In the genomic region with DNA sequence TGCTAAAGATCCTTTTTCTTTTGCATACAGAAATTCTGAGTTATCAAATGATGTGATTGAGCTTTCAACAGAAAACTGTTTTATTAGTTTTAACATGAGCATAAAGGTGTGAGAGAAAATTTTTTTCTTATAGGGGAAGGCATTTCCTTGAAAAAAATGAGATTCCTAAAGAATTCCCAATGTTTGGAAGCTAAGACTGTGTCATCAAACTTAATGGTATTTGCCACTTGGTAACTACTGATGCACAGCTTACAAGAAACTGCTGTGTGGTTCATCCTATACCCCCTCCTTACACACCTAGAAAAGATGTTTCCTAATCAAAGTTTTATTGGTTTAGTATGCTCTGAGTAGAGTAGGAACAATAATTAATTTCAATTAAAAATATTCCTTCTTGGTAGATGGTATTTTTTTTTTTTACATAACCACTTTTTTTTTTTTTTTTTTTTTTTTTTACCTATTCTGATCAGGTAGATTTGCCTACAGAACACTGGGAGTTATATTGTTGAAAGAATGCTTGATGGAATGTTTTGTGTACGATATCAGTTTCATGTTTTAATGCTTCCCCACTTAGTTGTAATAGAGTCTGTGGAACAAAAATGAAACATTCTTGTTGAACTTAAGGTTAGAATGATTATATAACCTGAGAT, we compare ENCODE assay signal across 24 cellular contexts. TPM values are rescaled to one million over a fixed set of nuclear protein-coding genes. Genes with fewer than 3 reads are reported as not detected.
DNase-seq lines count a peak whose midpoint lies in the region; ATAC-seq, FAIRE-seq and TF ChIP-seq lines count a peak whose summit lies in the region.
"Had no signal": no experiment of that assay in that cellular context is flagged by ENCODE, and none has a peak within 500 bp of the region (broad histone marks: within the 10 kb centered on the region; RNA-seq: fewer than 3 reads in every experiment).

No MANE protein-coding gene starts in this region.

- TF ChIP-seq CTCF in MCF 10A (IDR thresholded peaks at IDR 0.05; ENCODE audit: unreplicated experiment): no peak
- TF ChIP-seq CTCF in breast epithelium (IDR thresholded peaks at IDR 0.05): no peak
- TF ChIP-seq CTCF in keratinocyte (optimal IDR thresholded peaks at IDR 0.05 in 1 of 3, IDR thresholded peaks at IDR 0.05 in 1 of 3, conservative IDR thresholded peaks at IDR 0.05 in 1 of 3; ENCODE audit: extremely low read depth in 1 of 3, insufficient read depth in 2 of 3, low read length in 3 of 3): no peak

- no peak for TF ChIP-seq POLR2A in breast epithelium (IDR thresholded peaks at IDR 0.05)

- POLR2A ChIA-PET in MCF 10A (lab: Yijun Ruan, JAX): interaction anchor here (0.8 to 2.4 kb wide), 6 partner anchors 8 to 231 kb away, joined by 3 to 8 read pairs (median 4); no protein-coding TSS in a partner anchor

- no peaks in the 10 kb centered on the region for H3K9me1 ChIP-seq in keratinocyte (ENCODE audit: control insufficient read depth, extremely low read depth, insufficient read depth, low read length)

- BruUV-seq in MCF 10A (replicated peaks; lab: Mats Ljungman, UMichigan): no TSS peak

- no peaks in the 10 kb centered on the region for H3K27me3 ChIP-seq in breast epithelium
- H3K27me3 ChIP-seq in keratinocyte (ENCODE audit: control insufficient read depth, extremely low read depth, insufficient read depth, low read length): no peaks in the 10 kb centered on the region
- H3K27me3 ChIP-seq: MG63 had no signal

- H3K4me3 Mint-ChIP-seq in MCF 10A (ENCODE audit: unreplicated experiment): no peak overlapping the region
- H3K4me3 Mint-ChIP-seq: CD8-positive, alpha-beta T cell; HFFc6; IgD-negative memory B cell had no signal

- FAIRE-seq in keratinocyte (lab: Jason Lieb, UNC): peak; percentile 51
- FAIRE-seq: HTR-8/SVneo had no signal

- H3K27ac ChIP-seq in breast epithelium (no peak overlapping the region), keratinocyte (ENCODE audit: control insufficient read depth, insufficient read depth, low read length) (no peak overlapping the region)
- H3K27ac ChIP-seq: BLaER1, HL-60 had no signal

- H3K79me2 ChIP-seq in keratinocyte (ENCODE audit: control insufficient read depth, insufficient read depth, low read length): peaks cover 95% of the 10 kb centered on the region

- H3K4me1 Mint-ChIP-seq in MCF 10A (ENCODE audit: insufficient read depth, unreplicated experiment): peaks cover 33% of the 10 kb centered on the region

- no peaks in the 10 kb centered on the region for H4K20me1 ChIP-seq in keratinocyte (ENCODE audit: control insufficient read depth, extremely low read depth, insufficient read depth, low read length)
- H4K20me1 ChIP-seq: BLaER1 had no signal

- no peak for ATAC-seq in GM18867 (IDR thresholded peaks at IDR 0.05; ENCODE audit: unreplicated experiment)
- no peak for ATAC-seq in HG02642 (IDR thresholded peaks at IDR 0.05; ENCODE audit: poor library complexity, unreplicated experiment)
- ATAC-seq: CD8-positive, alpha-beta T cell; Panc1 had no signal

- no peaks in the 10 kb centered on the region for H3K27me3 Mint-ChIP-seq in MCF 10A (ENCODE audit: insufficient read depth, unreplicated experiment)

- H3K36me3 Mint-ChIP-seq in MCF 10A (ENCODE audit: insufficient read depth, unreplicated experiment): peaks cover under 1% of the 10 kb centered on the region
- H3K36me3 Mint-ChIP-seq: CD8-positive, alpha-beta T cell; IgD-negative memory B cell had no signal

- DNase-seq in MCF 10A (ENCODE audit: unreplicated experiment) (no peak), breast epithelium (ENCODE audit: low spot score in 2 of 2) (no peak), NCI-H82 treated with DMSO at 0.1 percent for 48 hours (lab: John Stamatoyannopoulos, UW; ENCODE audit: unreplicated experiment) (peak; percentile 18), keratinocyte (ENCODE audit: low read depth, low spot score) (no peak), NCI-H2081 (lab: John Stamatoyannopoulos, UW) (no peak)
- DNase-seq: CD8-positive, alpha-beta T cell; DMS79 treated with DMSO at 0.1 percent for 48 hours; GOT3; HFFc6; Karpas-422; MG63; NCI-H1048; NCI-H1436; NCI-H1930; NCI-H526 treated with DMSO at 0.1 percent for 48 hours; Right ventricle myocardium superior; T-helper 1 cell had no signal

- no peaks in the 10 kb centered on the region for H3K9me3 Mint-ChIP-seq in MCF 10A (ENCODE audit: unreplicated experiment)
- H3K9me3 Mint-ChIP-seq: CD8-positive, alpha-beta T cell; HFFc6; IgD-negative memory B cell had no signal

- no peak overlapping the region for H3K4me3 ChIP-seq in breast epithelium
- H3K4me3 ChIP-seq in keratinocyte (ENCODE audit: control insufficient read depth in 2 of 3, extremely low read depth in 1 of 3, insufficient read depth in 2 of 3, low read depth in 1 of 3, low read length in 3 of 3): no peak overlapping the region
- H3K4me3 ChIP-seq: BLaER1, MG63 had no signal

- peak overlapping the region; percentile 23 for H3K27ac Mint-ChIP-seq in MCF 10A (ENCODE audit: low read depth, unreplicated experiment)
- H3K27ac Mint-ChIP-seq: CD8-positive, alpha-beta T cell; HFFc6; IgD-negative memory B cell had no signal

- H3K4me1 ChIP-seq in breast epithelium: no peaks in the 10 kb centered on the region
- H3K4me1 ChIP-seq in keratinocyte (ENCODE audit: control insufficient read depth, extremely low read depth, insufficient read depth, low read length): peaks cover 32% of the 10 kb centered on the region

- intact Hi-C loops in MCF 10A (cut with micrococcal nuclease): no loop called here
- intact Hi-C loops in breast epithelium (cut with DNase I; ENCODE audit: low total_unique reads): no loop called here

- H3K4me2 ChIP-seq in keratinocyte (ENCODE audit: control insufficient read depth, extremely low read depth, insufficient read depth, low read depth, low read length): peak overlapping the region; percentile 61
- H3K4me2 ChIP-seq: BLaER1 had no signal

- no peaks in the 10 kb centered on the region for H3K9me3 ChIP-seq in breast epithelium
- no peaks in the 10 kb centered on the region for H3K9me3 ChIP-seq in keratinocyte (ENCODE audit: control insufficient read depth, low read depth, low read length)
- H3K9me3 ChIP-seq: BLaER1, MG63 had no signal

- CTCF ChIA-PET in MCF 10A (lab: Yijun Ruan, JAX): interaction anchor here (0.6 to 1.6 kb wide), 5 partner anchors 43 to 230 kb away, joined by 3 to 4 read pairs (median 3); no protein-coding TSS in a partner anchor

- dilution Hi-C loops in keratinocyte (cut with MboI; ENCODE audit: extremely low pct_ligation_motif_present, low sequenced_read_pairs): no loop called here

- H3K36me3 ChIP-seq in breast epithelium (no peaks in the 10 kb centered on the region), keratinocyte (ENCODE audit: control insufficient read depth in 2 of 2, extremely low read depth in 1 of 2, insufficient read depth in 2 of 2, low read length in 2 of 2) (no peaks in the 10 kb centered on the region)
- H3K36me3 ChIP-seq: BLaER1, MG63 had no signal

- no peak overlapping the region for H2AFZ ChIP-seq in keratinocyte (ENCODE audit: control insufficient read depth, low read length)

- H3K9ac ChIP-seq in keratinocyte (ENCODE audit: control insufficient read depth, extremely low read depth, insufficient read depth, low read length): no peak overlapping the region
- H3K9ac ChIP-seq: BLaER1 had no signal

RNA-seq across cellular contexts. Expression of a gene that starts 6.0 kb away (rescaled TPM):
- total RNA-seq in MCF 10A (2022) (23.0 and 28.3 TPM in 2 replicates), breast epithelium (10 to 100 TPM; 36.3 to 49.6 (median 41.3) TPM)
- polyA plus RNA-seq in keratinocyte: 19.3 to 37.6 TPM (median 23.5 TPM) in 3 replicates
- 9.9 TPM for polyA plus RNA-seq in keratinocyte (2011; ENCODE audit: low read depth)
- polyA plus RNA-seq in keratinocyte (2011; cell fraction: cytosol; rRNA removed): 14.4 and 26.2 TPM in 2 replicates
- 32.9 and 37.7 TPM in 2 replicates for polyA plus RNA-seq in keratinocyte (2011; cell fraction: nucleus; rRNA removed)
- 12.2 and 27.5 TPM in 2 replicates for polyA plus RNA-seq in keratinocyte (2012; ENCODE audit: low replicate concordance)
- polyA minus RNA-seq in keratinocyte: 21.1 to 82.0 TPM (median 37.8 TPM) in 3 replicates
- 21.3 TPM for polyA minus RNA-seq in keratinocyte (2011; cell fraction: cytosol; rRNA and poly(A)+ RNA removed)
- 70.1 and 105 TPM in 2 replicates for polyA minus RNA-seq in keratinocyte (2011; cell fraction: nucleus; rRNA and poly(A)+ RNA removed)
- polyA plus RNA-seq: IgD-negative memory B cell had no signal
